Comparison of ENCODE assay signal across 8 cellular contexts in genomic region chr14:67673451-67673850, GRCh38. TPM values are rescaled to one million over a fixed set of nuclear protein-coding genes. Genes with fewer than 3 reads are reported as not detected.
DNase-seq lines count a peak whose midpoint lies in the region; ATAC-seq and TF ChIP-seq lines count a peak whose summit lies in the region.

No MANE protein-coding gene starts in this region.

- intact Hi-C loops in breast epithelium (cut with DNase I; ENCODE audit: low total_unique reads), result no loop called here
- intact Hi-C loops in aorta (cut with DNase I), result no loop called here

- H3K36me3 Mint-ChIP-seq in stimulated activated naive CD8-positive, alpha-beta T cell treated with anti-CD3 and anti-CD28 coated beads, Interleukin-15, Interleukin-2, amounts not matched to agents 100 ng/mL and 50 ng/mL, for 24 hours (ENCODE audit: low read depth), result peaks cover 17% of the 10 kb centered on the region
- peaks cover 5% of the 10 kb centered on the region for H3K36me3 Mint-ChIP-seq in mesothelial cell of epicardium

- no peak for TF ChIP-seq POLR2A in breast epithelium (IDR thresholded peaks at IDR 0.05)

- H3K27me3 ChIP-seq in breast epithelium, result no peaks in the 10 kb centered on the region
- H3K27me3 ChIP-seq in aorta (ENCODE audit: control insufficient read depth in 1 of 2, insufficient read depth in 2 of 2, low read length in 1 of 2), result no peaks in the 10 kb centered on the region

- peak overlapping the region; percentile 95 for H3K4me3 Mint-ChIP-seq in stimulated activated naive CD8-positive, alpha-beta T cell treated with anti-CD3 and anti-CD28 coated beads, Interleukin-15, Interleukin-2, amounts not matched to agents 100 ng/mL and 50 ng/mL, for 24 hours
- peak overlapping the region; percentile 96 for H3K4me3 Mint-ChIP-seq in mesothelial cell of epicardium

- H3K9me3 Mint-ChIP-seq in stimulated activated naive CD8-positive, alpha-beta T cell treated with anti-CD3 and anti-CD28 coated beads, Interleukin-15, Interleukin-2, amounts not matched to agents 100 ng/mL and 50 ng/mL, for 24 hours, result no peaks in the 10 kb centered on the region
- no peaks in the 10 kb centered on the region for H3K9me3 Mint-ChIP-seq in mesothelial cell of epicardium

- no peak for DNase-seq in stimulated activated naive CD8-positive, alpha-beta T cell treated with anti-CD3 and anti-CD28 coated beads, Interleukin-15, Interleukin-2, amounts not matched to agents 100 U/mL and 50 U/mL, for 24 hours
- DNase-seq in breast epithelium (ENCODE audit: low spot score in 2 of 2) (no peak), mesothelial cell of epicardium (ENCODE audit: low spot score in 2 of 2, unreplicated experiment in 2 of 2) (no peak), aorta (no peak), HK-2 (ENCODE audit: unreplicated experiment) (no peak), KBM-7 (no peak), NCI-H1930 (lab: John Stamatoyannopoulos, UW) (no peak)

- H3K36me3 ChIP-seq in breast epithelium, result no peaks in the 10 kb centered on the region
- H3K36me3 ChIP-seq in aorta (ENCODE audit: control insufficient read depth in 1 of 2, insufficient read depth in 2 of 2, low read length in 1 of 2), result peaks cover 0 to 3% of the 10 kb centered on the region in 2 donors

- H3K27ac ChIP-seq in breast epithelium, result peak overlapping the region in 1 of 2 donors; percentile 99
- H3K27ac ChIP-seq in aorta (ENCODE audit: low read depth in 1 of 2, low read length in 2 of 2), result no peak overlapping the region

- peaks cover 0 to 16% of the 10 kb centered on the region in 2 donors for H3K4me1 ChIP-seq in breast epithelium
- H3K4me1 ChIP-seq in aorta (ENCODE audit: control insufficient read depth in 1 of 2, insufficient read depth in 2 of 2, low read length in 2 of 2), result peaks cover 0 to 1% of the 10 kb centered on the region in 2 donors

- no peaks in the 10 kb centered on the region for H3K27me3 Mint-ChIP-seq in stimulated activated naive CD8-positive, alpha-beta T cell treated with anti-CD3 and anti-CD28 coated beads, Interleukin-15, Interleukin-2, amounts not matched to agents 100 ng/mL and 50 ng/mL, for 24 hours
- H3K27me3 Mint-ChIP-seq in mesothelial cell of epicardium (ENCODE audit: low read depth), result no peaks in the 10 kb centered on the region

- TF ChIP-seq CTCF in breast epithelium (IDR thresholded peaks at IDR 0.05) (no peak), mesothelial cell of epicardium (IDR thresholded peaks at IDR 0.05; ENCODE audit: unreplicated experiment) (no peak)

- H3K4me3 ChIP-seq in breast epithelium (peak overlapping the region; percentile 81 to 99 (median 87)), aorta (ENCODE audit: low read length in 2 of 2) (peak overlapping the region; percentile 54 to 98)

- no peak for ATAC-seq in stimulated activated naive CD8-positive, alpha-beta T cell treated with anti-CD3 and anti-CD28 coated beads, Interleukin-15, Interleukin-2, amounts not matched to agents 100 U/mL and 50 U/mL, for 24 hours
- no peak for ATAC-seq in aorta (ENCODE audit: low FRiP score)

- H3K4me1 Mint-ChIP-seq in stimulated activated naive CD8-positive, alpha-beta T cell treated with anti-CD3 and anti-CD28 coated beads, Interleukin-15, Interleukin-2, amounts not matched to agents 100 ng/mL and 50 ng/mL, for 24 hours (ENCODE audit: low read depth), result peaks cover 51% of the 10 kb centered on the region
- H3K4me1 Mint-ChIP-seq in mesothelial cell of epicardium, result peaks cover 14% of the 10 kb centered on the region

- in situ Hi-C loops in KBM-7 (cut with MboI; ENCODE audit: low pct_unique_long_range_greater_than_20kb, low sequenced_read_pairs), result no loop called here

- H3K9me3 ChIP-seq in breast epithelium (no peaks in the 10 kb centered on the region), aorta (ENCODE audit: control insufficient read depth, low read length) (no peaks in the 10 kb centered on the region)

- H3K27ac Mint-ChIP-seq in stimulated activated naive CD8-positive, alpha-beta T cell treated with anti-CD3 and anti-CD28 coated beads, Interleukin-15, Interleukin-2, amounts not matched to agents 100 ng/mL and 50 ng/mL, for 24 hours, result no peak overlapping the region
- peak overlapping the region; percentile 90 for H3K27ac Mint-ChIP-seq in mesothelial cell of epicardium

- WGBS in aorta, 2 donors, result 29 to 31% methylated on average over 5 of the region's 5 CpGs

RNA-seq across cellular contexts. Expression of gene VTI1B, which starts 1.0 kb away (rescaled TPM):
- 100 to 1,000 TPM in 1 of 3 donors, 10 to 100 TPM in 2; 62.8 to 169 (median 80.6) TPM for total RNA-seq in breast epithelium
- total RNA-seq in mesothelial cell of epicardium, result 75.7 to 95.0 TPM (median 88.9 TPM) in 3 replicates
- total RNA-seq in aorta, result 10 to 100 TPM; 94.0 to 95.4 TPM
- 100 to 1,000 TPM in 1 of 2 donors, 10 to 100 TPM in 1; 88.9 to 140 TPM for polyA plus RNA-seq in aorta

RNA-seq across cellular contexts. Expression of gene RDH11, which starts 22.1 kb away (rescaled TPM):
- total RNA-seq in breast epithelium (10 to 100 TPM; 25.3 to 57.5 (median 42.3) TPM), mesothelial cell of epicardium (55.3 to 56.1 TPM (median 55.6 TPM) in 3 replicates), aorta (10 to 100 TPM; 34.8 to 38.7 TPM)
- 10 to 100 TPM; 24.2 to 36.9 TPM for polyA plus RNA-seq in aorta

RNA-seq across cellular contexts. Expression of gene RDH12, which starts 28.2 kb away (rescaled TPM):
- total RNA-seq in breast epithelium (not detected), mesothelial cell of epicardium (not detected in 3 replicates), aorta (not detected)
- polyA plus RNA-seq in aorta, result under 1 TPM in 1 of 2 donors, not detected in 1; 0.50 TPM

RNA-seq across cellular contexts. Expression of gene ARG2, which starts 53.7 kb away (rescaled TPM):
- total RNA-seq in breast epithelium, result 1 to 10 TPM; 2.9 to 5.2 (median 4.4) TPM
- 2.5 to 4.5 TPM (median 2.9 TPM) in 3 replicates for total RNA-seq in mesothelial cell of epicardium
- total RNA-seq in aorta, result 1 to 10 TPM; 4.1 to 8.5 TPM
- polyA plus RNA-seq in aorta, result 1 to 10 TPM; 4.8 to 7.4 TPM
